24 cellular contexts compared by ENCODE assay signal in genomic region chr5:111752426-111752965, GRCh38. TPM values are rescaled to one million over a fixed set of nuclear protein-coding genes. Genes with fewer than 3 reads are reported as not detected.
DNase-seq lines count a peak whose midpoint lies in the region; ATAC-seq and TF ChIP-seq lines count a peak whose summit lies in the region.
"Had no signal": no experiment of that assay in that cellular context is flagged by ENCODE, and none has a peak within 500 bp of the region (broad histone marks: within the 10 kb centered on the region; RNA-seq: fewer than 3 reads in every experiment).

No MANE protein-coding gene starts in this region.

- peaks cover 90% of the 10 kb centered on the region for H3F3A ChIP-seq in GM23248 (ENCODE audit: insufficient read depth)
- H3F3A ChIP-seq in PC-9 (ENCODE audit: insufficient read depth, low read depth) = no peaks in the 10 kb centered on the region

- CTCF ChIA-PET in WTC11 (lab: Charles Lee) (interaction anchor here (1.4 kb wide), 1 partner anchor 221 kb away, joined by 5 read pairs; no protein-coding TSS in a partner anchor), PC-9 (lab: Charles Lee) (no interaction called here)
- CTCF ChIA-PET in activated naive CD4-positive, alpha-beta T cell treated with anti-CD3 and anti-CD28 coated beads for 36 hours (lab: Charles Lee) = no interaction called here

- ATAC-seq in WTC11 = no peak
- ATAC-seq: activated naive CD8-positive, alpha-beta T cell treated with anti-CD3 and anti-CD28 coated beads, Interleukin-2, amount 50 U/mL, for 24 hours; body of pancreas; right lobe of liver had no signal

- in situ Hi-C loops in GM23248 (cut with MboI) = no loop called here

- H3K9me3 Mint-ChIP-seq in WTC11 (no peaks in the 10 kb centered on the region), mesothelial cell of epicardium (peaks cover 7% of the 10 kb centered on the region), type B pancreatic cell (no peaks in the 10 kb centered on the region)
- no peaks in the 10 kb centered on the region for H3K9me3 Mint-ChIP-seq in activated naive CD4-positive, alpha-beta T cell treated with anti-CD3 and anti-CD28 coated beads for 36 hours
- H3K9me3 Mint-ChIP-seq: activated naive CD8-positive, alpha-beta T cell treated with anti-CD3 and anti-CD28 coated beads, Interleukin-2, amount 50 U/mL, for 24 hours; immature natural killer cell had no signal

- H3K9me2 ChIP-seq in GM23248 (ENCODE audit: insufficient read depth) (no peaks in the 10 kb centered on the region), PC-9 (ENCODE audit: insufficient read depth) (no peaks in the 10 kb centered on the region)

- no TSS peak for BruUV-seq in PC-9 (replicated peaks; lab: Mats Ljungman, UMichigan)

- POLR2A ChIA-PET in WTC11 (lab: Charles Lee) (no interaction called here), PC-9 (lab: Charles Lee; ENCODE audit: unreplicated experiment) (no interaction called here)

- H3K9me3 ChIP-seq in GM23248 (ENCODE audit: low read depth) (no peaks in the 10 kb centered on the region), PC-9 (ENCODE audit: insufficient read depth, low read depth) (no peaks in the 10 kb centered on the region)
- H3K9me3 ChIP-seq: body of pancreas, right lobe of liver had no signal

- H3K79me2 ChIP-seq in GM23248 (ENCODE audit: insufficient read depth) = peaks cover 93% of the 10 kb centered on the region
- no peaks in the 10 kb centered on the region for H3K79me2 ChIP-seq in PC-9 (ENCODE audit: low read depth)
- H3K79me2 ChIP-seq: parathyroid adenoma had no signal

- DNase-seq in GM23248 = peak; percentile 40
- no peak for DNase-seq in WTC11 (ENCODE audit: low spot score)
- no peak for DNase-seq in mesothelial cell of epicardium (ENCODE audit: low spot score in 2 of 2, unreplicated experiment in 2 of 2)
- DNase-seq in type B pancreatic cell (ENCODE audit: extremely low spot score, unreplicated experiment) = no peak
- no peak for DNase-seq in NCI-H2107 treated with DMSO at 0.1 percent for 48 hours (lab: John Stamatoyannopoulos, UW; ENCODE audit: unreplicated experiment)
- DNase-seq in PC-9 = no peak
- no peak for DNase-seq in activated naive CD4-positive, alpha-beta T cell treated with anti-CD3 and anti-CD28 coated beads for 36 hours
- DNase-seq: activated CD4-positive, alpha-beta T cell treated with anti-CD3 and anti-CD28 coated beads, Interleukin-2, amount 50 U/mL, for 48 hours; activated CD8-positive, alpha-beta memory T cell treated with anti-CD3 and anti-CD28 coated beads, Interleukin-2, amount 50 U/mL, for 48 hours; activated naive CD8-positive, alpha-beta T cell treated with anti-CD3 and anti-CD28 coated beads, Interleukin-2, amount 50 U/mL, for 24 hours; AML-193; body of pancreas; effector CD8-positive, alpha-beta T cell; erythroblast; hippocampal formation; immature natural killer cell; mesenchymal stem cell; NCI-H146; right lobe of liver; stimulated activated naive CD4-positive, alpha-beta T cell treated with Interleukin-2 at 50 U/mL for 16 hours; SW 1271; T1000 had no signal

- H2AFZ ChIP-seq in GM23248 (no peak overlapping the region), PC-9 (no peak overlapping the region)
- H2AFZ ChIP-seq: parathyroid adenoma had no signal

- WGBS in GM23248 (ENCODE audit: low coverage in 1 of 2, low lambda C conversion rate in 2 of 2, missing lambda C conversion rate in 2 of 2), 2 experiments = 93 to 96% methylated on average over 2 of the region's 2 CpGs

- peak overlapping the region; percentile 99 for H3K4me2 ChIP-seq in GM23248 (ENCODE audit: unreplicated experiment)
- H3K4me2 ChIP-seq in PC-9 = no peak overlapping the region
- H3K4me2 ChIP-seq: KMS-11 had no signal

- H3K27ac Mint-ChIP-seq in WTC11 = peak overlapping the region; percentile 50; the same call in 1 of the 2 replicates
- peak overlapping the region; percentile 37 for H3K27ac Mint-ChIP-seq in mesothelial cell of epicardium
- H3K27ac Mint-ChIP-seq in type B pancreatic cell = no peak overlapping the region
- H3K27ac Mint-ChIP-seq in activated naive CD4-positive, alpha-beta T cell treated with anti-CD3 and anti-CD28 coated beads for 36 hours = no peak overlapping the region
- H3K27ac Mint-ChIP-seq: activated naive CD8-positive, alpha-beta T cell treated with anti-CD3 and anti-CD28 coated beads, Interleukin-2, amount 50 U/mL, for 24 hours; immature natural killer cell had no signal

- H3K36me3 Mint-ChIP-seq in WTC11 (peaks cover 21% of the 10 kb centered on the region), mesothelial cell of epicardium (peaks cover 46% of the 10 kb centered on the region), type B pancreatic cell (peaks cover 58% of the 10 kb centered on the region)
- no peaks in the 10 kb centered on the region for H3K36me3 Mint-ChIP-seq in activated naive CD4-positive, alpha-beta T cell treated with anti-CD3 and anti-CD28 coated beads for 36 hours (ENCODE audit: low read depth)

- no peak for TF ChIP-seq CTCF in WTC11 (IDR thresholded peaks at IDR 0.05)
- no peak for TF ChIP-seq CTCF in mesothelial cell of epicardium (IDR thresholded peaks at IDR 0.05; ENCODE audit: unreplicated experiment)
- no peak for TF ChIP-seq CTCF in type B pancreatic cell (conservative IDR thresholded peaks at IDR 0.05)
- no peak for TF ChIP-seq CTCF in PC-9 (conservative IDR thresholded peaks at IDR 0.05)

- peaks cover 70% of the 10 kb centered on the region for H3K36me3 ChIP-seq in GM23248 (ENCODE audit: low read depth)
- no peaks in the 10 kb centered on the region for H3K36me3 ChIP-seq in PC-9 (ENCODE audit: low read depth)
- H3K36me3 ChIP-seq: right lobe of liver had no signal

- peak overlapping the region; percentile 96 for H3K9ac ChIP-seq in GM23248
- H3K9ac ChIP-seq: KMS-11, parathyroid adenoma had no signal

- peak overlapping the region; percentile 38 for H3K4me3 Mint-ChIP-seq in WTC11
- peak overlapping the region; percentile 56 for H3K4me3 Mint-ChIP-seq in mesothelial cell of epicardium
- H3K4me3 Mint-ChIP-seq in type B pancreatic cell = peak overlapping the region; percentile 60
- H3K4me3 Mint-ChIP-seq in activated naive CD4-positive, alpha-beta T cell treated with anti-CD3 and anti-CD28 coated beads for 36 hours = no peak overlapping the region
- H3K4me3 Mint-ChIP-seq: activated naive CD8-positive, alpha-beta T cell treated with anti-CD3 and anti-CD28 coated beads, Interleukin-2, amount 50 U/mL, for 24 hours; immature natural killer cell had no signal

- H3K4me3 ChIP-seq in GM23248 = peak overlapping the region; percentile 98
- H3K4me3 ChIP-seq in PC-9 = no peak overlapping the region
- H3K4me3 ChIP-seq: body of pancreas, right lobe of liver had no signal

- H4K20me1 ChIP-seq in GM23248 (ENCODE audit: insufficient read depth) (no peaks in the 10 kb centered on the region), PC-9 (ENCODE audit: insufficient read depth) (no peaks in the 10 kb centered on the region)

- no peaks in the 10 kb centered on the region for H3K27me3 ChIP-seq in GM23248 (replicated peaks; ENCODE audit: insufficient read depth)
- H3K27me3 ChIP-seq in PC-9 (ENCODE audit: insufficient read depth, low read depth) = no peaks in the 10 kb centered on the region; the same call in 1 of the 2 replicates
- H3K27me3 ChIP-seq: body of pancreas, right lobe of liver had no signal

- no peaks in the 10 kb centered on the region for H3K27me3 Mint-ChIP-seq in WTC11 (ENCODE audit: low read depth)
- H3K27me3 Mint-ChIP-seq in mesothelial cell of epicardium (ENCODE audit: low read depth) = peaks cover 1% of the 10 kb centered on the region
- no peaks in the 10 kb centered on the region for H3K27me3 Mint-ChIP-seq in type B pancreatic cell
- no peaks in the 10 kb centered on the region for H3K27me3 Mint-ChIP-seq in activated naive CD4-positive, alpha-beta T cell treated with anti-CD3 and anti-CD28 coated beads for 36 hours (ENCODE audit: low read depth)

- intact Hi-C loops in PC-9 (cut with micrococcal nuclease; ENCODE audit: unreplicated experiment) = no loop called here
- intact Hi-C loops in activated naive CD4-positive, alpha-beta T cell treated with anti-CD3 and anti-CD28 coated beads for 36 hours (cut with micrococcal nuclease) = loop anchor here (10.0 kb wide), 3 partner anchors 468 to 952 kb away; no protein-coding TSS in a partner anchor

- H3K4me1 ChIP-seq in GM23248 (ENCODE audit: insufficient read depth) = peaks cover 54% of the 10 kb centered on the region
- H3K4me1 ChIP-seq in PC-9 (replicated peaks; ENCODE audit: insufficient read depth) = no peaks in the 10 kb centered on the region

- H3K27ac ChIP-seq in GM23248 (peak overlapping the region; percentile 93), PC-9 (no peak overlapping the region)
- H3K27ac ChIP-seq: body of pancreas, KMS-11, parathyroid adenoma, right lobe of liver had no signal

- H3K4me1 Mint-ChIP-seq in WTC11 (peaks cover 54% of the 10 kb centered on the region), mesothelial cell of epicardium (peaks cover 56% of the 10 kb centered on the region), type B pancreatic cell (ENCODE audit: unreplicated experiment) (peaks cover 37% of the 10 kb centered on the region)
- H3K4me1 Mint-ChIP-seq in activated naive CD4-positive, alpha-beta T cell treated with anti-CD3 and anti-CD28 coated beads for 36 hours (ENCODE audit: low read depth) = peaks cover 21% of the 10 kb centered on the region

TF ChIP-seq in WTC11, 78 proteins besides CTCF, POLR2A, EP300 and RAD21:
- TF ChIP-seq GTF2I (CRISPR knock-in tag; conservative IDR thresholded peaks at IDR 0.05) = no peak

RNA-seq across cellular contexts. Expression of gene NREP, which starts 4.5 kb away (rescaled TPM):
- 1,282 and 1,485 TPM in 2 replicates for total RNA-seq in GM23248 (2014; rRNA removed; shearing (Covaris generic))
- 1,378 and 1,415 TPM in 2 replicates for polyA plus RNA-seq in GM23248 (2016; fragmentation: Nextera tagmentation; extraction: Ambion mirVana)
- total RNA-seq in WTC11 (2021) = 160 to 172 TPM (median 168 TPM) in 3 replicates
- 756 to 790 TPM (median 778 TPM) in 3 replicates for total RNA-seq in mesothelial cell of epicardium
- 139 and 462 TPM in 2 replicates for total RNA-seq in type B pancreatic cell (ENCODE audit: low replicate concordance)
- not detected in 2 replicates for total RNA-seq in PC-9 (2021)
- 1 to 10 TPM; 6.8 to 7.3 TPM for total RNA-seq in activated naive CD4-positive, alpha-beta T cell treated with anti-CD3 and anti-CD28 coated beads for 36 hours

Comparison
In these comparisons a context has a peak if more than half of its experiments do, and no peak if none do; other contexts are left out.
1. H3K27ac Mint-ChIP-seq: peak in WTC11 (single experiment) and mesothelial cell of epicardium (single experiment); none in type B pancreatic cell (single experiment) and activated naive CD4-positive, alpha-beta T cell treated with anti-CD3 and anti-CD28 coated beads for 36 hours (single experiment).
2. RNA of gene NREP, which starts 4.5 kb away (total RNA-seq): 1,282 to 1,485 TPM in GM23248, 756 to 790 TPM in mesothelial cell of epicardium, 139 to 462 TPM in type B pancreatic cell and 160 to 172 TPM in WTC11; 6.8 to 7.3 TPM in activated naive CD4-positive, alpha-beta T cell treated with anti-CD3 and anti-CD28 coated beads for 36 hours and not detected in PC-9; every median in the first group is over 10 times any median in the second.